8 cellular contexts compared by ENCODE assay signal in genomic region chr11:109939176-109939810, GRCh38.
DNase-seq lines count a peak whose midpoint lies in the region; ATAC-seq, FAIRE-seq and TF ChIP-seq lines count a peak whose summit lies in the region.

No MANE protein-coding gene starts in this region.

- ATAC-seq in HG03135 (IDR thresholded peaks at IDR 0.05; ENCODE audit: unreplicated experiment): no peak

- TF ChIP-seq CTCF in D721Med (IDR thresholded peaks at IDR 0.05; ENCODE audit: insufficient read depth, missing control alignments): peak; percentile 90
- peak; percentile 50 for TF ChIP-seq CTCF in HFF-Myc (IDR thresholded peaks at IDR 0.05; ENCODE audit: low read depth, low read length, missing control alignments)
- peak; percentile 74 for TF ChIP-seq CTCF in astrocyte of the cerebellum (IDR thresholded peaks at IDR 0.05; ENCODE audit: low read depth, low read length, missing control alignments)
- peak; percentile 31 to 36 for TF ChIP-seq CTCF in tibial artery (IDR thresholded peaks at IDR 0.05)

- H3K27ac ChIP-seq in iPS DF 6.9 (ENCODE audit: low read length): no peak overlapping the region
- no peak overlapping the region for H3K27ac ChIP-seq in tibial artery

- H3K4me1 ChIP-seq in iPS DF 6.9 (ENCODE audit: control insufficient read depth, insufficient read depth, low read length) (no peaks in the 10 kb centered on the region), tibial artery (no peaks in the 10 kb centered on the region)

- H3K36me3 ChIP-seq in iPS DF 6.9 (ENCODE audit: control insufficient read depth, insufficient read depth, low read length) (no peaks in the 10 kb centered on the region), tibial artery (no peaks in the 10 kb centered on the region)

- DNase-seq in D721Med (ENCODE audit: insufficient read length, low spot score) (no peak), HFF-Myc (ENCODE audit: extremely low read depth, low read depth) (peak; percentile 44), NCI-H226 (peak; percentile 64), astrocyte of the cerebellum (ENCODE audit: low read depth) (peak; percentile 84), iPS DF 6.9 (ENCODE audit: low read depth, low spot score) (peak; percentile 11), tibial artery (no peak), ureter (ENCODE audit: low spot score) (no peak)

- intact Hi-C loops in tibial artery (cut with DNase I; ENCODE audit: low total_unique reads): no loop called here

- no CpG with 5 or more reads among the region's 1 CpG for WGBS in iPS DF 6.9 (ENCODE audit: insufficient coverage, insufficient read length)

- no peak overlapping the region for H3K4me3 ChIP-seq in HFF-Myc (replicated peaks; ENCODE audit: low read depth, low read length)
- H3K4me3 ChIP-seq in astrocyte of the cerebellum (ENCODE audit: low read depth, low read length): no peak overlapping the region
- H3K4me3 ChIP-seq in iPS DF 6.9 (ENCODE audit: low read length): no peak overlapping the region
- no peak overlapping the region for H3K4me3 ChIP-seq in tibial artery

- FAIRE-seq in D721Med (lab: Jason Lieb, UNC): no peak

- in situ Hi-C loops in astrocyte of the cerebellum (cut with HindIII; ENCODE audit: low sequenced_read_pairs): no loop called here

- no peaks in the 10 kb centered on the region for H3K27me3 ChIP-seq in iPS DF 6.9 (ENCODE audit: control insufficient read depth, insufficient read depth, low read length)
- H3K27me3 ChIP-seq in tibial artery: no peaks in the 10 kb centered on the region

- H3K9me3 ChIP-seq in iPS DF 6.9 (ENCODE audit: control insufficient read depth, insufficient read depth, low read length) (no peaks in the 10 kb centered on the region), tibial artery (no peaks in the 10 kb centered on the region)

Comparison
In these comparisons a context has a peak if more than half of its experiments do, and no peak if none do; other contexts are left out.
1. DNase-seq: peak in HFF-Myc (single experiment), NCI-H226 (single experiment), astrocyte of the cerebellum (single experiment) and iPS DF 6.9 (single experiment); none in D721Med (single experiment), tibial artery (0 of 2) and ureter (single experiment).
2. CTCF ChIP-seq: peak in every context shown above with its lines; median percentile 90 in D721Med; 74 in astrocyte of the cerebellum; 50 in HFF-Myc; 34 in tibial artery.